In genomic region chr13:41004875-41005693, GRCh38 we compare ENCODE assay signal across 8 cellular contexts. TPM values are rescaled to one million over a fixed set of nuclear protein-coding genes. Genes with fewer than 3 reads are reported as not detected.
DNase-seq lines count a peak whose midpoint lies in the region; ATAC-seq, FAIRE-seq and TF ChIP-seq lines count a peak whose summit lies in the region.

No MANE protein-coding gene starts in this region.

- H3K27me3 Mint-ChIP-seq in type B pancreatic cell: no peaks in the 10 kb centered on the region

- peak; percentile 63 for ATAC-seq in GM21825 (IDR thresholded peaks at IDR 0.05; ENCODE audit: unreplicated experiment)
- ATAC-seq in K562: peak; percentile 68

- in situ Hi-C loops in K562 (cut with MboI): no loop called here
- in situ Hi-C loops in GM23248 (cut with MboI): no loop called here

- H3K4me1 ChIP-seq in K562 (replicated peaks in 1 of 2; ENCODE audit: control insufficient read depth in 2 of 2, insufficient read depth in 2 of 2, low read length in 2 of 2): peaks cover 4 to 45% of the 10 kb centered on the region in 2 experiments
- H3K4me1 ChIP-seq in GM23248 (ENCODE audit: insufficient read depth): peaks cover 38% of the 10 kb centered on the region

- BruUV-seq in K562 (replicated peaks; lab: Mats Ljungman, UMichigan): no TSS peak

- H3K9ac ChIP-seq in K562 (ENCODE audit: insufficient read depth in 1 of 2, low read depth in 2 of 2, low read length in 2 of 2) (peak overlapping the region in 1 of 2 experiments; percentile 63; a peak in 2 of 4 replicates), GM23248 (no peak overlapping the region)

- TF ChIP-seq CTCF in K562 (IDR thresholded peaks at IDR 0.05 in 2 of 3, conservative IDR thresholded peaks at IDR 0.05 in 1 of 3; ENCODE audit: insufficient read depth in 2 of 3, low read depth in 1 of 3, low read length in 3 of 3): no peak
- TF ChIP-seq CTCF in type B pancreatic cell (conservative IDR thresholded peaks at IDR 0.05): no peak

- H3K27ac Mint-ChIP-seq in type B pancreatic cell: peak overlapping the region; percentile 4

- peak; percentile 89 for TF ChIP-seq EP300 in K562 (IDR thresholded peaks at IDR 0.05; ENCODE audit: low read length)

- CTCF ChIA-PET in K562 (lab: Yijun Ruan, JAX; ENCODE audit: low intra/inter-chr PET ratio): no interaction called here

- H3K27me3 ChIP-seq in K562 (ENCODE audit: control insufficient read depth in 2 of 2, insufficient read depth in 2 of 2, low read length in 2 of 2) (no peaks in the 10 kb centered on the region), GM23248 (replicated peaks; ENCODE audit: insufficient read depth) (no peaks in the 10 kb centered on the region)

- TF ChIP-seq POLR2A in GM12891 (IDR thresholded peaks at IDR 0.05; ENCODE audit: low read depth, low read length) (peak; percentile 61; the same call in 1 of the 2 replicates), K562 (conservative IDR thresholded peaks at IDR 0.05) (no peak)

- 0% methylated on average over 4 of the region's 4 CpGs for WGBS in K562 (ENCODE audit: insufficient coverage, low coverage, missing lambda C conversion rate)
- WGBS in GM23248 (ENCODE audit: low coverage in 1 of 2, low lambda C conversion rate in 2 of 2, missing lambda C conversion rate in 2 of 2), 2 experiments: 42 to 45% methylated on average over 4 of the region's 4 CpGs

- POLR2A ChIA-PET in K562 (lab: Yijun Ruan, JAX): interaction anchor here (0.6 kb wide), 1 partner anchor 9 kb away, joined by 3 read pairs; no protein-coding TSS in a partner anchor

- H3K9me2 ChIP-seq in GM23248 (ENCODE audit: insufficient read depth): no peaks in the 10 kb centered on the region

- H3F3A ChIP-seq in GM23248 (ENCODE audit: insufficient read depth): peaks cover 33% of the 10 kb centered on the region

- H3K36me3 ChIP-seq in K562 (ENCODE audit: control insufficient read depth, insufficient read depth, low read length) (peaks cover 16% of the 10 kb centered on the region; the same call in 2 of the 3 replicates), GM23248 (ENCODE audit: low read depth) (no peaks in the 10 kb centered on the region)

- DNase-seq in GM12891 (ENCODE audit: insufficient read length, low spot score) (no peak), LHCN-M2 (ENCODE audit: low read depth) (peak; percentile 40), K562 (ENCODE audit: extremely low read depth in 1 of 4, low spot score in 3 of 4) (peak in 2 of 4 experiments; percentile 26 to 63), type B pancreatic cell (ENCODE audit: extremely low spot score, unreplicated experiment) (no peak), posterior vena cava (ENCODE audit: low spot score) (no peak), NCI-H187 (lab: John Stamatoyannopoulos, UW) (no peak), GM23248 (no peak)

- TF ChIP-seq RAD21 in K562 (CRISPR knock-in tag; conservative IDR thresholded peaks at IDR 0.05 in 1 of 2, IDR thresholded peaks at IDR 0.05 in 1 of 2): no peak

- H3K9me3 ChIP-seq in K562 (replicated peaks; ENCODE audit: control insufficient read depth, insufficient read depth, low read depth, low read length) (peaks cover 4% of the 10 kb centered on the region; the same call in 1 of the 2 replicates), GM23248 (ENCODE audit: low read depth) (no peaks in the 10 kb centered on the region)

- no peaks in the 10 kb centered on the region for H3K36me3 Mint-ChIP-seq in type B pancreatic cell

- H4K20me1 ChIP-seq in K562 (replicated peaks; ENCODE audit: control insufficient read depth, insufficient read depth, low read length) (no peaks in the 10 kb centered on the region), GM23248 (ENCODE audit: insufficient read depth) (peaks cover 3% of the 10 kb centered on the region; the same call in 1 of the 2 replicates)

- peaks cover 22% of the 10 kb centered on the region for H3K4me1 Mint-ChIP-seq in type B pancreatic cell (ENCODE audit: unreplicated experiment)

- H3K9me3 Mint-ChIP-seq in type B pancreatic cell: peaks cover 5% of the 10 kb centered on the region

- intact Hi-C loops in K562 (cut with micrococcal nuclease) (loop anchor here (1.0 kb wide), 1 partner anchor 23 kb away; no protein-coding TSS in a partner anchor), posterior vena cava (cut with DNase I) (no loop called here)

- no peak overlapping the region for H3K4me3 Mint-ChIP-seq in type B pancreatic cell

- FAIRE-seq in GM12891 (lab: Jason Lieb, UNC) (peak; percentile 99), K562 (lab: Jason Lieb, UNC) (peak; percentile 77)

- H3K79me2 ChIP-seq in K562 (ENCODE audit: control insufficient read depth, insufficient read depth, low read length): peaks cover 100% of the 10 kb centered on the region
- peaks cover 99% of the 10 kb centered on the region for H3K79me2 ChIP-seq in GM23248 (ENCODE audit: insufficient read depth)

- H3K4me3 ChIP-seq in K562 (no peak overlapping the region), GM23248 (no peak overlapping the region)

- no peaks in the 10 kb centered on the region for H3K9me1 ChIP-seq in K562 (ENCODE audit: control insufficient read depth, insufficient read depth, low read length)

- H3K4me2 ChIP-seq in K562 (ENCODE audit: insufficient read depth, low read length) (peak overlapping the region; percentile 68), GM23248 (ENCODE audit: unreplicated experiment) (no peak overlapping the region)

- H2AFZ ChIP-seq in K562 (ENCODE audit: low read depth, low read length) (no peak overlapping the region), GM23248 (no peak overlapping the region)

- H3K27ac ChIP-seq in K562 (ENCODE audit: extremely low read depth, low read depth, low read length) (peak overlapping the region; percentile 71), GM23248 (no peak overlapping the region)

TF ChIP-seq in GM12891, 5 proteins besides CTCF, POLR2A, EP300 and RAD21 (continues in another document):
- no peak for TF ChIP-seq TAF1 (IDR thresholded peaks at IDR 0.05; ENCODE audit: low read depth, low read length)
- TF ChIP-seq POLR2AphosphoS5 (IDR thresholded peaks at IDR 0.05; ENCODE audit: low read depth, low read length): peak; percentile 35; the same call in 1 of the 2 replicates
- TF ChIP-seq SPI1 (IDR thresholded peaks at IDR 0.05; ENCODE audit: low read depth, low read length): peak; percentile 87

RNA-seq across cellular contexts. Expression of gene ELF1, which starts 14.0 kb away (rescaled TPM):
- polyA plus RNA-seq in GM12891 (2012; ENCODE audit: low read depth, missing spikeins): 30.2 TPM
- 24.9 and 34.3 TPM in 2 replicates for total RNA-seq in LHCN-M2 (2014; rRNA removed)
- 12.2 TPM for polyA plus RNA-seq in LHCN-M2 (2012)
- total RNA-seq in K562 (2011; cell fraction: chromatin; rRNA removed; ENCODE audit: low replicate concordance): 23.9 and 37.6 TPM in 2 replicates
- 21.8 and 23.3 TPM in 2 replicates for total RNA-seq in K562 (2011; cell fraction: nucleolus; rRNA removed)
- 22.6 and 28.2 TPM in 2 replicates for total RNA-seq in K562 (2011; cell fraction: nucleoplasm; rRNA removed)
- 25.3 and 27.6 TPM in 2 replicates for total RNA-seq in K562 (2014; rRNA removed)
- 33.4 and 42.4 TPM in 2 replicates for total RNA-seq in K562 (2014; rRNA removed; fragmentation: Illumina TruSeq; extraction: Trizol)
- total RNA-seq in K562 (2015; rRNA removed; fragmentation: Illumina TruSeq; extraction: Trizol): 27.6 and 30.4 TPM in 2 replicates
- 37.5 and 46.6 TPM in 2 replicates for total RNA-seq in K562 (2021)
- polyA plus RNA-seq in K562 (2011; rRNA removed): 35.2 and 35.5 TPM in 2 replicates
- polyA plus RNA-seq in K562 (2011; cell fraction: cytosol; rRNA removed): 21.9 and 24.0 TPM in 2 replicates
- 18.7 and 20.7 TPM in 2 replicates for polyA plus RNA-seq in K562 (2011; cell fraction: nucleus; rRNA removed)
- 32.5 and 37.9 TPM in 2 replicates for polyA plus RNA-seq in K562 (2012)
- polyA plus RNA-seq in K562 (2014; fragmentation: Illumina TruSeq; extraction: Trizol): 51.2 and 54.4 TPM in 2 replicates
- polyA plus RNA-seq in K562 (2014; fragmentation: Nextera tagmentation; extraction: Ambion mirVana): 10 to 100 TPM; 30.4 to 36.8 TPM
- polyA plus RNA-seq in K562 (2014; rRNA removed): 24.7 and 27.6 TPM in 2 replicates
- polyA minus RNA-seq in K562 (2011; rRNA and poly(A)+ RNA removed): 52.2 and 62.7 TPM in 2 replicates
- 18.8 and 29.8 TPM in 2 replicates for polyA minus RNA-seq in K562 (2011; cell fraction: cytosol; rRNA and poly(A)+ RNA removed)
- 23.0 and 28.3 TPM in 2 replicates for polyA minus RNA-seq in K562 (2011; cell fraction: nucleus; rRNA and poly(A)+ RNA removed)
- 47.4 and 97.2 TPM in 2 replicates for total RNA-seq in type B pancreatic cell (ENCODE audit: low replicate concordance)
- 10 to 100 TPM; 56.2 to 56.3 TPM for total RNA-seq in posterior vena cava
- 36.1 and 43.8 TPM in 2 replicates for total RNA-seq in GM23248 (2014; rRNA removed; shearing (Covaris generic))
- polyA plus RNA-seq in GM23248 (2016; fragmentation: Nextera tagmentation; extraction: Ambion mirVana): 39.9 and 42.7 TPM in 2 replicates

RNA-seq across cellular contexts. Expression of gene WBP4, which starts 56.2 kb away (rescaled TPM):
- polyA plus RNA-seq in GM12891 (2012; ENCODE audit: low read depth, missing spikeins): 12.1 TPM
- total RNA-seq in LHCN-M2 (2014; rRNA removed) (9.2 and 11.7 TPM in 2 replicates), K562 (2014; rRNA removed) (6.4 and 6.9 TPM in 2 replicates), K562 (2014; rRNA removed; fragmentation: Illumina TruSeq; extraction: Trizol) (8.8 and 10.0 TPM in 2 replicates), K562 (2015; rRNA removed; fragmentation: Illumina TruSeq; extraction: Trizol) (8.3 and 8.4 TPM in 2 replicates), K562 (2021) (4.2 and 5.6 TPM in 2 replicates), type B pancreatic cell (ENCODE audit: low replicate concordance) (5.6 and 7.9 TPM in 2 replicates), posterior vena cava (10 to 100 TPM; 12.6 to 12.9 TPM)
- 9.1 TPM for polyA plus RNA-seq in LHCN-M2 (2012)
- total RNA-seq in K562 (2011; cell fraction: chromatin; rRNA removed; ENCODE audit: low replicate concordance): 1.9 and 5.9 TPM in 2 replicates
- 1.5 and 1.6 TPM in 2 replicates for total RNA-seq in K562 (2011; cell fraction: nucleolus; rRNA removed)
- 2.6 and 4.3 TPM in 2 replicates for total RNA-seq in K562 (2011; cell fraction: nucleoplasm; rRNA removed)
- polyA plus RNA-seq in K562 (2011; rRNA removed) (4.7 and 7.9 TPM in 2 replicates), K562 (2014; fragmentation: Illumina TruSeq; extraction: Trizol) (11.3 and 12.2 TPM in 2 replicates), K562 (2014; fragmentation: Nextera tagmentation; extraction: Ambion mirVana) (1 to 10 TPM; 5.5 to 6.1 TPM), K562 (2014; rRNA removed) (10.0 and 11.2 TPM in 2 replicates), GM23248 (2016; fragmentation: Nextera tagmentation; extraction: Ambion mirVana) (13.4 and 14.0 TPM in 2 replicates)
- polyA plus RNA-seq in K562 (2011; cell fraction: cytosol; rRNA removed): 0.70 and 1.5 TPM in 2 replicates
- 2.5 and 3.2 TPM in 2 replicates for polyA plus RNA-seq in K562 (2011; cell fraction: nucleus; rRNA removed)
- polyA plus RNA-seq in K562 (2012): 6.2 and 6.7 TPM in 2 replicates
- polyA minus RNA-seq in K562 (2011; rRNA and poly(A)+ RNA removed): 3.2 and 3.5 TPM in 2 replicates
- 1.9 and 2.6 TPM in 2 replicates for polyA minus RNA-seq in K562 (2011; cell fraction: cytosol; rRNA and poly(A)+ RNA removed)
- polyA minus RNA-seq in K562 (2011; cell fraction: nucleus; rRNA and poly(A)+ RNA removed): 2.4 and 4.1 TPM in 2 replicates
- total RNA-seq in GM23248 (2014; rRNA removed; shearing (Covaris generic)): 7.5 and 11.8 TPM in 2 replicates
